ENCODE assay signal across 2 cellular contexts in the genomic region with DNA sequence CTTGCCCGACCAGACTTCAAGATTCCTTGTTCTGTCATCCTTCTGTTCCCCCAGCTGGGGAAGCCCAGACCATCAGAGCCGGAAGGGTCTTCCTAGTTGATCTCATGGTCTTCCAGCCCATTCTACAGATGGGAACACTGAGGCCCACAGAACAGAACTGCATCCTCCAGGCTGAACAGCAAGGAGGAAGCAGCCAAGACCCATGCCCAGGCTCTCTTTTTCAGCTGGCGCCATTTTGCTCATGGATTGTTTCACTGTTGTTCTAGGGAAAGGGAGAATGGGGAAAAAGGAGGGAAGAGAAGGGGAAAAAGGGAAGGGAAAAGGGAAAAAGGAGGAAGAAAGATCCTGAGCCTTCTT.
TF ChIP-seq lines count a peak whose summit lies in the region.

No MANE protein-coding gene starts in this region.

TF ChIP-seq in IMR-90, 13 proteins besides CTCF, POLR2A, EP300 and RAD21:
- TF ChIP-seq MAZ (IDR thresholded peaks at IDR 0.05; ENCODE audit: borderline replicate concordance, low read depth, low read length), result no peak
- TF ChIP-seq, protein P1, sequence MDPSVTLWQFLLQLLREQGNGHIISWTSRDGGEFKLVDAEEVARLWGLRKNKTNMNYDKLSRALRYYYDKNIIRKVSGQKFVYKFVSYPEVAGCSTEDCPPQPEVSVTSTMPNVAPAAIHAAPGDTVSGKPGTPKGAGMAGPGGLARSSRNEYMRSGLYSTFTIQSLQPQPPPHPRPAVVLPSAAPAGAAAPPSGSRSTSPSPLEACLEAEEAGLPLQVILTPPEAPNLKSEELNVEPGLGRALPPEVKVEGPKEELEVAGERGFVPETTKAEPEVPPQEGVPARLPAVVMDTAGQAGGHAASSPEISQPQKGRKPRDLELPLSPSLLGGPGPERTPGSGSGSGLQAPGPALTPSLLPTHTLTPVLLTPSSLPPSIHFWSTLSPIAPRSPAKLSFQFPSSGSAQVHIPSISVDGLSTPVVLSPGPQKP (IDR thresholded peaks at IDR 0.05; ENCODE audit: borderline replicate concordance, low read depth, low read length), result no peak
- TF ChIP-seq SMC3 (IDR thresholded peaks at IDR 0.05; ENCODE audit: low read depth, low read length), result no peak
- peak; percentile 10 for TF ChIP-seq RCOR1 (IDR thresholded peaks at IDR 0.05; ENCODE audit: insufficient replicate concordance, low read length)

TF ChIP-seq in H1, 55 proteins besides CTCF, POLR2A, EP300 and RAD21:
- TF ChIP-seq, protein P2, sequence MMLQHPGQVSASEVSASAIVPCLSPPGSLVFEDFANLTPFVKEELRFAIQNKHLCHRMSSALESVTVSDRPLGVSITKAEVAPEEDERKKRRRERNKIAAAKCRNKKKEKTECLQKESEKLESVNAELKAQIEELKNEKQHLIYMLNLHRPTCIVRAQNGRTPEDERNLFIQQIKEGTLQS (IDR thresholded peaks at IDR 0.05; ENCODE audit: insufficient read depth, low read depth, low read length), result no peak
- TF ChIP-seq KDM1A (IDR thresholded peaks at IDR 0.05; ENCODE audit: borderline replicate concordance, low read length) (peak; percentile 97), SAP30 (IDR thresholded peaks at IDR 0.05; ENCODE audit: insufficient read depth, insufficient replicate concordance, low read length) (no peak), JUN (IDR thresholded peaks at IDR 0.05; ENCODE audit: low read depth, low read length) (no peak), HDAC2 (IDR thresholded peaks at IDR 0.05; ENCODE audit: borderline replicate concordance in 1 of 2, low read depth in 2 of 2, low read length in 2 of 2) (peak in 1 of 2 experiments; percentile 94; a peak in 1 of 4 replicates)
